Comparison of ENCODE assay signal across 29 cellular contexts in the genomic region with DNA sequence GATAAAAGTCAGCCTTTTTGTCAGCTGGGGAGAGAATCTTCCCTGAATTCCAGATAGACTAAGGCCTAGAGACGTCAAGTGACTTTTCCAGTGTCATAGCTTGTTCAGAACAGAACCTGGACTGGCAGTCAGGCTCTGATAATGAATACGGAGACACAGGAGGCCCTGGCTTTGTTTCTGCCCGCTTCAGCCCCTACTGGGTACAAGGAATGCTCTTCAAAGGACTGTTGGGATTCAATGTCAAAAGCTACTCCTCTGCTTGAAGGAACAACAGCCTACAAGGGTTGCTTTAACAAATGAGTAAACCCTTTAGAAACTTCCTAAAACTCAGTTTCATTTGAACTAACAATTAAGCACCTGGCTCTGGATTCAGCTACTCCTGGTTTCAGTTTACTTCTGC.
"Had no signal": no experiment of that assay in that cellular context is flagged by ENCODE, and none has a peak within 500 bp of the region (broad histone marks: within the 10 kb centered on the region; RNA-seq: fewer than 3 reads in every experiment).

No MANE protein-coding gene starts in this region.

- H3K4me3 ChIP-seq: ascending aorta, cardiac muscle cell had no signal

- H3K4me1 ChIP-seq: ascending aorta had no signal

- DNase-seq: activated CD4-positive, alpha-beta memory T cell treated with anti-CD3 and anti-CD28 coated beads, Interleukin-2, amount 10 ng/mL, durations not matched to agents 7 days and 5 days; activated CD4-positive, alpha-beta T cell treated with anti-CD3 and anti-CD28 coated beads for 1 hour; activated CD4-positive, alpha-beta T cell treated with anti-CD3 and anti-CD28 coated beads for 48 hours; activated CD4-positive, CD25-positive, alpha-beta regulatory T cell; activated CD8-positive, alpha-beta memory T cell treated with anti-CD3 and anti-CD28 coated beads for 24 hours; activated CD8-positive, alpha-beta memory T cell treated with anti-CD3 and anti-CD28 coated beads, Interleukin-2, amount 10 ng/mL, durations not matched to agents 7 days and 5 days; activated CD8-positive, alpha-beta memory T cell treated with anti-CD3 and anti-CD28 coated beads, Interleukin-2, amount 50 U/mL, for 48 hours; activated effector memory CD4-positive, alpha-beta T cell treated with anti-CD3 and anti-CD28 coated beads, Interleukin-2, amount 50 U/mL, for 16 hours; activated naive CD4-positive, alpha-beta T cell treated with Interleukin-2 at 50 U/mL for 16 hours; activated naive CD8-positive, alpha-beta T cell treated with anti-CD3 and anti-CD28 coated beads, Interleukin-2, amount 10 ng/mL, durations not matched to agents 7 days and 5 days; activated T-cell treated with anti-CD3 and anti-CD28 coated beads, Interleukin-2, amount 50 U/mL, for 48 hours; amygdala; NCI-H1092 treated with DMSO at 0.1 percent for 48 hours; NCI-H1417; NCI-H146; NCI-H187; NCI-H2029 treated with DMSO at 0.1 percent for 48 hours; NCI-H2107; NCI-H345; NCI-H524 treated with DMSO at 0.1 percent for 48 hours; NK-92 treated with Interleukin-12 subunit alpha and Interleukin-12 subunit beta, amount 100 ng/mL, for 24 hours; Right ventricle myocardium superior; SW 1271; T-helper 1 cell; T-helper 2 cell; T-helper 9 cell had no signal

- H3K27me3 ChIP-seq: ascending aorta, cardiac muscle cell had no signal

- ATAC-seq: activated CD8-positive, alpha-beta memory T cell treated with anti-CD3 and anti-CD28 coated beads, Interleukin-2, amount 10 ng/mL, durations not matched to agents 7 days and 5 days had no signal

- H3K36me3 ChIP-seq: ascending aorta, cardiac muscle cell had no signal

- H3K27ac ChIP-seq: ascending aorta, cardiac muscle cell, VCaP had no signal
